Comparison of ENCODE assay signal across 29 cellular contexts in genomic region chr6:27281569-27281968, GRCh38. TPM values are rescaled to one million over a fixed set of nuclear protein-coding genes. Genes with fewer than 3 reads are reported as not detected.
DNase-seq lines count a peak whose midpoint lies in the region; ATAC-seq, FAIRE-seq and TF ChIP-seq lines count a peak whose summit lies in the region.
"Had no signal": no experiment of that assay in that cellular context is flagged by ENCODE, and none has a peak within 500 bp of the region (broad histone marks: within the 10 kb centered on the region; RNA-seq: fewer than 3 reads in every experiment).

No MANE protein-coding gene starts in this region.

- peaks cover 18% of the 10 kb centered on the region for H3K36me3 Mint-ChIP-seq in CD4-positive, alpha-beta T cell (ENCODE audit: low read depth)

- POLR2A ChIA-PET in CD4-positive, alpha-beta T cell (lab: Charles Lee) = no interaction called here

- 40% methylated on average over 1 of the region's 1 CpG for WGBS in mammary epithelial cell (ENCODE audit: low coverage, missing lambda C conversion rate)
- 32% methylated on average over 1 of the region's 1 CpG for WGBS in sigmoid colon, 2 donors

- H3K4me1 Mint-ChIP-seq in CD4-positive, alpha-beta T cell (ENCODE audit: low read depth) = peaks cover 9% of the 10 kb centered on the region

- dilution Hi-C loops in mammary epithelial cell (cut with HindIII; ENCODE audit: low sequenced_read_pairs) = no loop called here

- H3K9ac ChIP-seq in HUES48 (ENCODE audit: low read depth, low read length) (no peak overlapping the region), mammary epithelial cell (ENCODE audit: insufficient read depth, low read length) (no peak overlapping the region), kidney (ENCODE audit: low read length in 2 of 2) (no peak overlapping the region)
- H3K9ac ChIP-seq: SK-N-SH had no signal

- in situ Hi-C loops in mammary epithelial cell (cut with MboI; ENCODE audit: low sequenced_read_pairs in 2 of 2) = no loop called here

- TF ChIP-seq EP300 in sigmoid colon (IDR thresholded peaks at IDR 0.05) = no peak

- H3K4me2 ChIP-seq in mammary epithelial cell (ENCODE audit: insufficient read depth, low read depth, low read length) = peak overlapping the region; percentile 87

- H3K27me3 Mint-ChIP-seq in CD4-positive, alpha-beta T cell = peaks cover 95% of the 10 kb centered on the region

- peaks cover 19% of the 10 kb centered on the region for H3K9me3 Mint-ChIP-seq in CD4-positive, alpha-beta T cell

- H3K4me1 ChIP-seq in HUES48 (ENCODE audit: control insufficient read depth, insufficient read depth, low read length) (no peaks in the 10 kb centered on the region), mammary epithelial cell (ENCODE audit: insufficient read depth, low read length) (peaks cover 12% of the 10 kb centered on the region), kidney (ENCODE audit: control insufficient read depth in 1 of 2, insufficient read depth in 1 of 2, low read depth in 1 of 2, low read length in 2 of 2) (no peaks in the 10 kb centered on the region), sigmoid colon (peaks cover 0 to 7% (median 0%) of the 10 kb centered on the region in 4 donors)
- H3K4me1 ChIP-seq: ascending aorta, psoas muscle had no signal

- peak overlapping the region; percentile 82 for H2AFZ ChIP-seq in mammary epithelial cell (ENCODE audit: low read depth, low read length)

- ATAC-seq in CD4-positive, alpha-beta T cell (ENCODE audit: poor library complexity) = no peak
- ATAC-seq in HG02885 (IDR thresholded peaks at IDR 0.05; ENCODE audit: poor library complexity, unreplicated experiment) (no peak), HG03025 (IDR thresholded peaks at IDR 0.05; ENCODE audit: low FRiP score, unreplicated experiment) (no peak)
- ATAC-seq: activated T-cell treated with anti-CD3 and anti-CD28 coated beads, Interleukin-2, amount 50 U/mL, for 4 hours; effector memory CD8-positive, alpha-beta T cell; naive thymus-derived CD4-positive, alpha-beta T cell; psoas muscle had no signal

- no peak for TF ChIP-seq POLR2A in sigmoid colon (IDR thresholded peaks at IDR 0.05)

- H3K4me3 ChIP-seq in HUES48 (ENCODE audit: low read depth, low read length) (peak overlapping the region; percentile 94), mammary epithelial cell (replicated peaks in 1 of 3; ENCODE audit: insufficient read depth in 1 of 3, low read depth in 2 of 3, low read length in 3 of 3) (peak overlapping the region in 1 of 3 experiments; percentile 55), kidney (ENCODE audit: low read length in 2 of 2) (no peak overlapping the region), sigmoid colon (no peak overlapping the region)
- H3K4me3 ChIP-seq: ascending aorta, psoas muscle, spleen had no signal

- no peak for TF ChIP-seq CTCF in CD4-positive, alpha-beta T cell (IDR thresholded peaks at IDR 0.05)
- TF ChIP-seq CTCF in mammary epithelial cell (conservative IDR thresholded peaks at IDR 0.05 in 1 of 2, IDR thresholded peaks at IDR 0.05 in 1 of 2; ENCODE audit: extremely low read depth in 1 of 2, insufficient read depth in 1 of 2, low read depth in 1 of 2, low read length in 2 of 2) = no peak
- TF ChIP-seq CTCF in kidney (IDR thresholded peaks at IDR 0.05; ENCODE audit: borderline replicate concordance, extremely low read depth, insufficient read depth) = no peak
- TF ChIP-seq CTCF in sigmoid colon (IDR thresholded peaks at IDR 0.05) = no peak

- CTCF ChIA-PET in CD4-positive, alpha-beta T cell (lab: Charles Lee) = no interaction called here
- CTCF ChIA-PET in mammary epithelial cell (lab: Charles Lee; ENCODE audit: low non-redundant PET) = no interaction called here

- H3K4me3 Mint-ChIP-seq in CD4-positive, alpha-beta T cell = peak overlapping the region; percentile 3
- H3K4me3 Mint-ChIP-seq: activated naive CD4-positive, alpha-beta T cell treated with anti-CD3 and anti-CD28 coated beads, Interleukin-2, amount 10 ng/mL, durations not matched to agents 7 days and 5 days; activated T-cell treated with anti-CD3 and anti-CD28 coated beads, Interleukin-2, amount 50 U/mL, for 4 hours; effector memory CD8-positive, alpha-beta T cell had no signal

- H3K27me3 ChIP-seq in CD4-positive, alpha-beta T cell (ENCODE audit: control insufficient read depth, insufficient read depth, low read length) = peaks cover 94% of the 10 kb centered on the region
- H3K27me3 ChIP-seq in HUES48 (ENCODE audit: control insufficient read depth, insufficient read depth, low read length) (peaks cover 38% of the 10 kb centered on the region), mammary epithelial cell (ENCODE audit: insufficient read depth, low read length) (no peaks in the 10 kb centered on the region), sigmoid colon (peaks cover 20 to 99% (median 92%) of the 10 kb centered on the region in 3 donors)

- H3K36me3 ChIP-seq in HUES48 (ENCODE audit: control insufficient read depth, insufficient read depth, low read length) = no peaks in the 10 kb centered on the region
- no peaks in the 10 kb centered on the region for H3K36me3 ChIP-seq in mammary epithelial cell (ENCODE audit: insufficient read depth, low read length)
- H3K36me3 ChIP-seq in kidney (ENCODE audit: control insufficient read depth in 1 of 2, insufficient read depth in 2 of 2, low read length in 2 of 2) = no peaks in the 10 kb centered on the region
- H3K36me3 ChIP-seq in sigmoid colon = no peaks in the 10 kb centered on the region
- H3K36me3 ChIP-seq: ascending aorta, spleen had no signal

- no peaks in the 10 kb centered on the region for H3K79me2 ChIP-seq in mammary epithelial cell (ENCODE audit: insufficient read depth, low read length)

- intact Hi-C loops in CD4-positive, alpha-beta T cell (cut with DNase I, micrococcal nuclease) = loop anchor here in 1 of 2 experiments (5.0 kb wide), 1 partner anchor 44 kb away; no protein-coding TSS in a partner anchor
- intact Hi-C loops in mammary epithelial cell (cut with micrococcal nuclease) (no loop called here), kidney (cut with DNase I) (no loop called here), sigmoid colon (cut with DNase I) (no loop called here)

- H4K20me1 ChIP-seq in mammary epithelial cell (ENCODE audit: insufficient read depth, low read length) = no peaks in the 10 kb centered on the region

- H3K9me3 ChIP-seq in CD4-positive, alpha-beta T cell (ENCODE audit: control insufficient read depth, low read length) = peaks cover 48% of the 10 kb centered on the region
- H3K9me3 ChIP-seq in HUES48 (ENCODE audit: control insufficient read depth, insufficient read depth, low read length) (no peaks in the 10 kb centered on the region), mammary epithelial cell (replicated peaks; ENCODE audit: insufficient read depth, low read length) (no peaks in the 10 kb centered on the region), kidney (ENCODE audit: control insufficient read depth in 1 of 2, low read length in 2 of 2) (peaks cover 8 to 12% of the 10 kb centered on the region in 2 donors), sigmoid colon (peaks cover 0 to 14% (median 0%) of the 10 kb centered on the region in 4 donors)
- H3K9me3 ChIP-seq: psoas muscle, SK-N-SH had no signal

- FAIRE-seq in kidney (lab: Jason Lieb, UNC) = peak; percentile 13
- FAIRE-seq: HTR-8/SVneo had no signal

- no TSS peak for BruUV-seq in mammary epithelial cell (replicated peaks; lab: Mats Ljungman, UMichigan)

- no peak for DNase-seq in CD4-positive, alpha-beta T cell
- DNase-seq in mammary epithelial cell (no peak), kidney (no peak), germinal center (ENCODE audit: low spot score) (no peak), sigmoid colon (no peak)
- DNase-seq: activated CD4-positive, CD25-positive, alpha-beta regulatory T cell treated with anti-CD3 and anti-CD28 coated beads, Interleukin-2, amount 50 U/mL, for 72 hours; activated naive CD4-positive, alpha-beta T cell treated with anti-CD3 and anti-CD28 coated beads, Interleukin-2, amount 10 ng/mL, durations not matched to agents 7 days and 5 days; activated T-cell treated with anti-CD3 and anti-CD28 coated beads, Interleukin-2, amount 50 U/mL, for 4 hours; cerebellar nuclear complex; effector memory CD8-positive, alpha-beta T cell; head of caudate nucleus; islet precursor cell; mesenchymal stem cell; naive thymus-derived CD4-positive, alpha-beta T cell; NCI-H1694 treated with DMSO at 0.1 percent for 48 hours; NCI-H226; psoas muscle; SK-N-SH; spleen; stimulated activated CD8-positive, alpha-beta memory T cell treated with anti-CD3 and anti-CD28 coated beads, Interleukin-4, amount 100 ng/mL, for 48 hours; T-helper 9 cell had no signal

- no peak overlapping the region for H3K27ac ChIP-seq in CD4-positive, alpha-beta T cell (ENCODE audit: low read depth, low read length)
- no peak overlapping the region for H3K27ac ChIP-seq in HUES48 (ENCODE audit: low read depth, low read length)
- H3K27ac ChIP-seq in mammary epithelial cell (ENCODE audit: insufficient read depth, low read depth, low read length) = no peak overlapping the region
- no peak overlapping the region for H3K27ac ChIP-seq in kidney (ENCODE audit: low read depth in 2 of 2, low read length in 2 of 2)
- no peak overlapping the region for H3K27ac ChIP-seq in sigmoid colon
- H3K27ac ChIP-seq: ascending aorta, psoas muscle, spleen had no signal

- no peak overlapping the region for H3K27ac Mint-ChIP-seq in CD4-positive, alpha-beta T cell

RNA-seq across cellular contexts. Expression of gene POM121L2, which starts 30.5 kb away (rescaled TPM):
- not detected for total RNA-seq in CD4-positive, alpha-beta T cell
- total RNA-seq in mammary epithelial cell (not detected), kidney (not detected), sigmoid colon (not detected)
- polyA plus RNA-seq in mammary epithelial cell (not detected), kidney (ENCODE audit: insufficient read depth, low read depth, low replicate concordance) (not detected), sigmoid colon (not detected)
- polyA minus RNA-seq in mammary epithelial cell = not detected
- total RNA-seq: activated T-cell treated with anti-CD3 and anti-CD28 coated beads, Interleukin-2, amount 50 U/mL, for 4 hours; ascending aorta; Daoy; fibroblast of lung; naive thymus-derived CD4-positive, alpha-beta T cell; psoas muscle; spleen; subcutaneous adipose tissue had no signal
- polyA plus RNA-seq: fibroblast of lung; naive thymus-derived CD4-positive, alpha-beta T cell; SK-N-SH; spleen had no signal

RNA-seq across cellular contexts. Expression of gene PRSS16, which starts 34.1 kb away (rescaled TPM):
- under 1 TPM; 0.69 to 0.98 TPM for total RNA-seq in CD4-positive, alpha-beta T cell
- total RNA-seq in mammary epithelial cell = 10 to 100 TPM in 1 of 2 donors, 1 to 10 TPM in 1; 4.8 to 10.5 TPM
- 11.9 TPM for polyA plus RNA-seq in mammary epithelial cell
- polyA minus RNA-seq in mammary epithelial cell = 22.5 TPM
- 11.2 TPM for total RNA-seq in kidney
- 5.1 TPM for polyA plus RNA-seq in kidney (ENCODE audit: insufficient read depth, low read depth, low replicate concordance)
- total RNA-seq in sigmoid colon = not detected
- 10 to 100 TPM; 13.3 to 28.7 (median 27.0) TPM for polyA plus RNA-seq in sigmoid colon
- total RNA-seq: ascending aorta, fibroblast of lung, psoas muscle had no signal
- polyA plus RNA-seq: fibroblast of lung had no signal
